In the genomic region with DNA sequence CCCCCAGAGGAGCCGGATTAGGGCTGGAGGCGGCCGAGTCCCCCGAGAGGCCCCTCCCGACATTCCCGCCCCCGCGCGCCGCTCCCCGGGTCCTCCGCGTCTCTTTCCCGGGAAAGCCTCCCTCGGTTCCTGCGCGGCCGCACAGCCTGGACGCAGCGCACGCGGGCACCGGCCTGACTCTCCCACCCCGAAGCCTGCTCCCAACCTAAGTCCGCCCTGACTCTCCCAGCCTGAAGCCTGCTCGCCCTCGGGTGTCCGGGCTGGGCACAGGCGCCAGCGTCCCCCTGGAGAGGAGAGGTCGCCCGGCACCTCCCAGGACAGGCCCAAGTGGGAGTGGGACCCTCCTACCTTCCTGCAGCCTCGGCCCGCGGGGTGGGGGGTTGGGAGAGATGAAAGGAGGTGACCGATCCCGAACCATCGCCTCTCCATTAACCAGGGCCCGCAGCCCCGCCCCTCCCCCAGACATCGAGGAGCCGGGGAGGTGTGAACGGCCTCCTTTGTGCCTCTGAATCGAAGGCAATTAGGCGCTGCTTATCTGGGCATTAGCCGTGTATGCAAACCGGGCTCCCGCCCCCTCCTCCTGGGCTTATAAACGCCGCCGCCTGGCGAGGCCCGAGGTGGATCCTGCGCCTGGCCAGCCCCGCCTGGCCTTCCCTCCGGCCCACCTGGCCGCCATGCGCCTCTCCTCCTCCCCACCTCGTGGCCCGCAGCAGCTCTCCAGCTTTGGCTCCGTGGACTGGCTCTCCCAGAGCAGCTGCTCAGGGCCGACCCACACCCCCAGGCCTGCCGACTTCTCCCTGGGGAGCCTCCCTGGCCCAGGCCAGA, we compare ENCODE assay signal across 1 cellular context.
TF ChIP-seq lines count a peak whose summit lies in the region.

A gene with protein sequence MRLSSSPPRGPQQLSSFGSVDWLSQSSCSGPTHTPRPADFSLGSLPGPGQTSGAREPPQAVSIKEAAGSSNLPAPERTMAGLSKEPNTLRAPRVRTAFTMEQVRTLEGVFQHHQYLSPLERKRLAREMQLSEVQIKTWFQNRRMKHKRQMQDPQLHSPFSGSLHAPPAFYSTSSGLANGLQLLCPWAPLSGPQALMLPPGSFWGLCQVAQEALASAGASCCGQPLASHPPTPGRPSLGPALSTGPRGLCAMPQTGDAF (plus strand): TSS at position 615 of the 825 bp plus-strand sequence. CDS start 60 bp downstream, at position 675.

TF ChIP-seq in SK-N-SH, 30 proteins besides CTCF, POLR2A, EP300 and RAD21 (continued from another document):
- no peak for TF ChIP-seq USF2 (IDR thresholded peaks at IDR 0.05; ENCODE audit: borderline replicate concordance, low read depth, low read length)
- no peak for TF ChIP-seq FOXJ3 (CRISPR knock-in tag; IDR thresholded peaks at IDR 0.05)
- TF ChIP-seq MXI1 (IDR thresholded peaks at IDR 0.05; ENCODE audit: low read depth, low read length) = no peak
- TF ChIP-seq CHD2 (IDR thresholded peaks at IDR 0.05; ENCODE audit: low read length, partially characterized antibody) = no peak
- no peak for TF ChIP-seq TAF1 (IDR thresholded peaks at IDR 0.05; ENCODE audit: borderline replicate concordance, low read depth, low read length)
- no peak for TF ChIP-seq SIN3A (IDR thresholded peaks at IDR 0.05; ENCODE audit: borderline replicate concordance, low read depth, low read length)
- TF ChIP-seq TCF12 (IDR thresholded peaks at IDR 0.05) = no peak
- no peak for TF ChIP-seq RFX5 (IDR thresholded peaks at IDR 0.05; ENCODE audit: low read length)
- TF ChIP-seq, protein P1, sequence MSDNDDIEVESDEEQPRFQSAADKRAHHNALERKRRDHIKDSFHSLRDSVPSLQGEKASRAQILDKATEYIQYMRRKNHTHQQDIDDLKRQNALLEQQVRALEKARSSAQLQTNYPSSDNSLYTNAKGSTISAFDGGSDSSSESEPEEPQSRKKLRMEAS (IDR thresholded peaks at IDR 0.05; ENCODE audit: low read depth) = no peak
